In genomic region chr2:9126540-9126939, GRCh38 we compare ENCODE assay signal across 2 cellular contexts.
TF ChIP-seq lines count a peak whose summit lies in the region.

No MANE protein-coding gene starts in this region.

TF ChIP-seq in HepG2, 621 proteins besides CTCF, POLR2A, EP300 and RAD21:
- TF ChIP-seq THAP9 (CRISPR knock-in tag; IDR thresholded peaks at IDR 0.05; ENCODE audit: borderline replicate concordance) (no peak), MAFK (conservative IDR thresholded peaks at IDR 0.05 in 1 of 2, IDR thresholded peaks at IDR 0.05 in 1 of 2; ENCODE audit: low read length in 2 of 2) (0 out of 4 replicates have a peak, but pooled peaks have one; percentile 30), MAFF (IDR thresholded peaks at IDR 0.05; ENCODE audit: low read depth, low read length) (peak; percentile 17; the same call in 1 of the 2 replicates)

TF ChIP-seq in K562, 482 proteins besides CTCF, POLR2A, EP300 and RAD21:
- TF ChIP-seq RBM22 (IDR thresholded peaks at IDR 0.05; ENCODE audit: low read depth, low read length, poor library complexity, severe bottlenecking) = no peak
- TF ChIP-seq RBM25 (IDR thresholded peaks at IDR 0.05; ENCODE audit: low read depth, low read length, severe bottlenecking) = peak; percentile 59
- peak in 1 of 2 experiments; percentile 69; a peak in 1 of 3 replicates for TF ChIP-seq CBX3 (IDR thresholded peaks at IDR 0.05; ENCODE audit: borderline replicate concordance in 1 of 2, low read length in 2 of 2)
- peak; percentile 14; the same call in 1 of the 2 replicates for TF ChIP-seq MAFG (tag; conservative IDR thresholded peaks at IDR 0.05)
- no peak for TF ChIP-seq ZFP1 (CRISPR knock-in tag; IDR thresholded peaks at IDR 0.05)
- TF ChIP-seq C11orf30 (IDR thresholded peaks at IDR 0.05; ENCODE audit: low read depth) = peak; percentile 41; the same call in 1 of the 2 replicates
- peak; percentile 41; the same call in 1 of the 2 replicates for TF ChIP-seq NFE2 (IDR thresholded peaks at IDR 0.05; ENCODE audit: low read depth)
- no peak for TF ChIP-seq CTCFL (IDR thresholded peaks at IDR 0.05; ENCODE audit: borderline replicate concordance, insufficient read depth, low read depth, low read length, poor library complexity, severe bottlenecking)
- peak; percentile 64 for TF ChIP-seq ZNF316 (IDR thresholded peaks at IDR 0.05)
- no peak for TF ChIP-seq OTX1 (CRISPR knock-in tag; IDR thresholded peaks at IDR 0.05)
- 0 out of 4 replicates have a peak, but pooled peaks of 1 of the 2 experiments have one; percentile 17 for TF ChIP-seq TRIM24 (IDR thresholded peaks at IDR 0.05)
- TF ChIP-seq TRIM28 (IDR thresholded peaks at IDR 0.05) = 0 out of 2 replicates have a peak, but pooled peaks have one; percentile 21
- peak; percentile 96 for TF ChIP-seq ZNF146 (CRISPR knock-in tag; IDR thresholded peaks at IDR 0.05; ENCODE audit: unreplicated experiment)
